ENCODE assay signal across 27 cellular contexts in genomic region chr1:229064320-229064908, GRCh38.
DNase-seq lines count a peak whose midpoint lies in the region; ATAC-seq, FAIRE-seq and TF ChIP-seq lines count a peak whose summit lies in the region.
"Had no signal": no experiment of that assay in that cellular context is flagged by ENCODE, and none has a peak within 500 bp of the region (broad histone marks: within the 10 kb centered on the region; RNA-seq: fewer than 3 reads in every experiment).

No MANE protein-coding gene starts in this region.

- H3K4me1 ChIP-seq in heart right ventricle (peaks cover under 1 to 70% (median 13%) of the 10 kb centered on the region in 9 donors), HepG2 (ENCODE audit: insufficient read depth, low read length) (peaks cover 89% of the 10 kb centered on the region)
- H3K4me1 ChIP-seq: Caco-2, HAP-1 had no signal

- H3K4me1 Mint-ChIP-seq in T-cell: peaks cover 26 to 47% (median 40%) of the 10 kb centered on the region in 3 donors
- H3K4me1 Mint-ChIP-seq: IgD-negative memory B cell had no signal

- peaks cover 0 to 7% (median 0%) of the 10 kb centered on the region in 7 donors for H3K27me3 ChIP-seq in heart right ventricle
- no peaks in the 10 kb centered on the region for H3K27me3 ChIP-seq in HepG2 (ENCODE audit: control insufficient read depth in 1 of 2, insufficient read depth in 2 of 2, low read length in 2 of 2)
- H3K27me3 ChIP-seq: ascending aorta had no signal

- H3K9ac ChIP-seq in HepG2 (ENCODE audit: insufficient read depth, low read depth, low read length): no peak overlapping the region

- H3K36me3 ChIP-seq in heart right ventricle (no peaks in the 10 kb centered on the region), HepG2 (replicated peaks in 1 of 2; ENCODE audit: control insufficient read depth in 1 of 2, insufficient read depth in 2 of 2, low read length in 2 of 2) (no peaks in the 10 kb centered on the region)
- H3K36me3 ChIP-seq: ascending aorta, HAP-1 had no signal

- H3K9me3 ChIP-seq in heart right ventricle (no peaks in the 10 kb centered on the region), HepG2 (ENCODE audit: low read length) (no peaks in the 10 kb centered on the region)
- H3K9me3 ChIP-seq: ascending aorta, Caco-2, HAP-1 had no signal

- intact Hi-C loops in left cardiac atrium (cut with DNase I): no loop called here
- intact Hi-C loops in heart right ventricle (cut with DNase I): no loop called here
- intact Hi-C loops in HepG2 (cut with micrococcal nuclease; ENCODE audit: unreplicated experiment): loop anchor here (1.0 to 10.0 kb wide), 6 partner anchors 42 to 327 kb away; partner anchors contain the start of gene RHOU

- BruUV-seq in HepG2 (replicated peaks; lab: Mats Ljungman, UMichigan): no TSS peak

- CTCF ChIA-PET in HepG2 (lab: Yijun Ruan, JAX; ENCODE audit: low intra/inter-chr PET ratio, low total read pairs) (no interaction called here), T-cell (lab: Charles Lee) (no interaction called here)

- no peaks in the 10 kb centered on the region for H4K20me1 ChIP-seq in HepG2 (ENCODE audit: insufficient read depth, low read length)

- no peak overlapping the region for H3K4me3 Mint-ChIP-seq in T-cell
- H3K4me3 Mint-ChIP-seq: activated CD4-positive, alpha-beta T cell treated with anti-CD3 and anti-CD28 coated beads, Interleukin-2, amount 10 ng/mL, durations not matched to agents 7 days and 5 days; activated naive CD8-positive, alpha-beta T cell; IgD-negative memory B cell; naive B cell; stimulated activated naive B cell treated with anti-CD40 and anti-IgM and Interleukin-4, amounts not matched to agents 10 μg/mL and 1 μg/mL and 100 μg/mL, for 72 hours; T-helper 17 cell had no signal

- H3K27ac Mint-ChIP-seq in T-cell: no peak overlapping the region
- H3K27ac Mint-ChIP-seq: activated CD4-positive, alpha-beta T cell treated with anti-CD3 and anti-CD28 coated beads, Interleukin-2, amount 10 ng/mL, durations not matched to agents 7 days and 5 days; stimulated activated naive B cell treated with anti-CD40 and anti-IgM and Interleukin-4, amounts not matched to agents 10 μg/mL and 1 μg/mL and 100 μg/mL, for 72 hours; T-helper 17 cell had no signal

- TF ChIP-seq CTCF in heart right ventricle (IDR thresholded peaks at IDR 0.05) (no peak), VCaP (conservative IDR thresholded peaks at IDR 0.05) (no peak), HepG2 (CRISPR knock-in tag; IDR thresholded peaks at IDR 0.05) (no peak)

- no peaks in the 10 kb centered on the region for H3K27me3 Mint-ChIP-seq in T-cell
- H3K27me3 Mint-ChIP-seq: activated CD4-positive, alpha-beta T cell treated with anti-CD3 and anti-CD28 coated beads, Interleukin-2, amount 10 ng/mL, durations not matched to agents 7 days and 5 days; activated naive CD8-positive, alpha-beta T cell; T-helper 17 cell had no signal

- WGBS in heart right ventricle, 2 donors: 44 to 52% methylated on average over 8 of the region's 8 CpGs
- WGBS in HepG2 (ENCODE audit: low lambda C conversion rate): 19% methylated on average over 5 of the region's 8 CpGs

- ATAC-seq in left cardiac atrium (no peak), heart right ventricle (no peak), HepG2 (peak; percentile 91), T-cell (replicated peaks in 1 of 4) (no peak)
- ATAC-seq: GM12878; Panc1; stimulated activated naive B cell treated with anti-CD40 and anti-IgM and Interleukin-4, amounts not matched to agents 10 μg/mL and 1 μg/mL and 100 μg/mL, for 72 hours; T-helper 17 cell had no signal

- H3K27ac ChIP-seq in heart right ventricle (no peak overlapping the region), VCaP (peak overlapping the region; percentile 29), HepG2 (ENCODE audit: extremely low read length, insufficient read depth, low read length) (peak overlapping the region; percentile 56)

- no peak for TF ChIP-seq POLR2A in HepG2 (IDR thresholded peaks at IDR 0.05; ENCODE audit: insufficient read depth in 1 of 2, low read depth in 2 of 2, low read length in 2 of 2)

- H3K9me3 Mint-ChIP-seq in T-cell: no peaks in the 10 kb centered on the region
- H3K9me3 Mint-ChIP-seq: activated CD4-positive, alpha-beta T cell treated with anti-CD3 and anti-CD28 coated beads, Interleukin-2, amount 10 ng/mL, durations not matched to agents 7 days and 5 days; naive B cell; stimulated activated naive B cell treated with anti-CD40 and anti-IgM and Interleukin-4, amounts not matched to agents 10 μg/mL and 1 μg/mL and 100 μg/mL, for 72 hours had no signal

- 0 out of 2 replicates have a peak, but pooled peaks have one; percentile 25 for TF ChIP-seq RAD21 in HepG2 (CRISPR knock-in tag; IDR thresholded peaks at IDR 0.05)

- TF ChIP-seq EP300 in HepG2 (IDR thresholded peaks at IDR 0.05; ENCODE audit: low read depth in 2 of 2, low read length in 2 of 2) (peak in 1 of 2 experiments; percentile 90; a peak in 3 of 4 replicates), HepG2 (CRISPR knock-in tag; IDR thresholded peaks at IDR 0.05; ENCODE audit: borderline replicate concordance) (peak; percentile 85)

- no peak overlapping the region for H2AFZ ChIP-seq in HepG2 (ENCODE audit: low read length)

- POLR2A ChIA-PET in HepG2 (lab: Yijun Ruan, JAX) (no interaction called here), T-cell (lab: Charles Lee) (no interaction called here)

- no peaks in the 10 kb centered on the region for H3K36me3 Mint-ChIP-seq in T-cell
- H3K36me3 Mint-ChIP-seq: activated naive CD8-positive, alpha-beta T cell; IgD-negative memory B cell; naive B cell; stimulated activated naive B cell treated with anti-CD40 and anti-IgM and Interleukin-4, amounts not matched to agents 10 μg/mL and 1 μg/mL and 100 μg/mL, for 72 hours had no signal

- peak overlapping the region; percentile 35 for H3K4me2 ChIP-seq in HepG2 (ENCODE audit: low read depth, low read length)
- H3K4me2 ChIP-seq: smooth muscle cell had no signal

- H3K4me3 ChIP-seq in heart right ventricle (no peak overlapping the region), HepG2 (replicated peaks in 1 of 3; ENCODE audit: insufficient read depth in 1 of 3, low read depth in 2 of 3, low read length in 3 of 3) (no peak overlapping the region; a peak in 1 of 6 replicates)
- H3K4me3 ChIP-seq: ascending aorta, GM12878, HAP-1, smooth muscle cell had no signal

- no peaks in the 10 kb centered on the region for H3K79me2 ChIP-seq in HepG2 (ENCODE audit: insufficient read depth, low read length)

- DNase-seq in left cardiac atrium (peak; percentile 26), heart right ventricle (no peak), HepG2 (ENCODE audit: low spot score) (peak; percentile 99), urothelium cell line (ENCODE audit: low spot score) (peak; percentile 29), iPS-NIHi11 (ENCODE audit: low spot score) (no peak), T-cell (no peak)
- no peak for DNase-seq in stimulated activated CD4-positive, alpha-beta T cell treated with anti-CD3 and anti-CD28 coated beads, Interleukin-4, amount 100 ng/mL, for 24 hours
- DNase-seq: ACHN; activated CD4-positive, alpha-beta T cell treated with anti-CD3 and anti-CD28 coated beads, Interleukin-2, amount 10 ng/mL, durations not matched to agents 7 days and 5 days; central memory CD4-positive, alpha-beta T cell; dermis blood vessel endothelial cell; naive B cell; NCI-H1436; NCI-H2107; NCI-H510A; stimulated activated CD4-positive, alpha-beta T cell treated with anti-CD3 and anti-CD28 coated beads, Interleukin-2, amount 100 ng/mL, for 48 hours; stimulated activated naive B cell treated with anti-CD40 and anti-IgM and Interleukin-4, amounts not matched to agents 10 μg/mL and 1 μg/mL and 100 μg/mL, for 72 hours; T-helper 17 cell had no signal

- peak; percentile 96 for FAIRE-seq in HepG2 (lab: Jason Lieb, UNC)
- FAIRE-seq in urothelium cell line (lab: Jason Lieb, UNC): no peak
- FAIRE-seq: GM12878 had no signal

- in situ Hi-C loops in HepG2 (cut with HindIII; ENCODE audit: extremely low pct_ligation_motif_present, low pct_unique_long_range_greater_than_20kb): no loop called here

TF ChIP-seq in HepG2, 621 proteins besides CTCF, POLR2A, EP300 and RAD21 (continues in another document):
- no peak for TF ChIP-seq ZNF383 (CRISPR knock-in tag; IDR thresholded peaks at IDR 0.05; ENCODE audit: borderline replicate concordance)
- peak; percentile 16 for TF ChIP-seq HNF1A (IDR thresholded peaks at IDR 0.05; ENCODE audit: low read depth)
- TF ChIP-seq HNF1A (CRISPR knock-in tag; IDR thresholded peaks at IDR 0.05; ENCODE audit: borderline replicate concordance): peak; percentile 68; the same call in 1 of the 2 replicates

Comparison
In these comparisons a context has a peak if more than half of its experiments do, and no peak if none do; other contexts are left out.
1. DNase-seq: peak in left cardiac atrium (single experiment), HepG2 (single experiment) and urothelium cell line (single experiment); none in heart right ventricle (0 of 2), stimulated activated CD4-positive, alpha-beta T cell treated with anti-CD3 and anti-CD28 coated beads, Interleukin-4, amount 100 ng/mL, for 24 hours (single experiment), iPS-NIHi11 (single experiment) and T-cell (0 of 34).
2. H3K27ac ChIP-seq: peak in VCaP (single experiment) and HepG2 (single experiment); none in heart right ventricle (0 of 10).